Comparison of ENCODE assay signal across 8 cellular contexts in genomic region chr1:100188617-100189016, GRCh38. TPM values are rescaled to one million over a fixed set of nuclear protein-coding genes. Genes with fewer than 3 reads are reported as not detected.
DNase-seq lines count a peak whose midpoint lies in the region; ATAC-seq lines count a peak whose summit lies in the region.

No MANE protein-coding gene starts in this region.

- peaks cover 12% of the 10 kb centered on the region for H3K4me1 Mint-ChIP-seq in stimulated activated memory B cell treated with anti-CD40 and anti-IgM and Interleukin-4, amounts not matched to agents 10 μg/mL and 1 μg/mL and 100 μg/mL, for 72 hours

- H3K27ac Mint-ChIP-seq in stimulated activated memory B cell treated with anti-CD40 and anti-IgM and Interleukin-4, amounts not matched to agents 10 μg/mL and 1 μg/mL and 100 μg/mL, for 72 hours = no peak overlapping the region

- DNase-seq in NCI-H146 treated with DMSO at 0.1 percent for 48 hours (lab: John Stamatoyannopoulos, UW; ENCODE audit: unreplicated experiment) (peak; percentile 31), cerebellum (ENCODE audit: low spot score) (peak; percentile 65), renal cortical epithelial cell (ENCODE audit: low read depth) (peak; percentile 99), mucosa of gallbladder (ENCODE audit: low spot score) (no peak)
- no peak for DNase-seq in stimulated activated CD4-positive, alpha-beta T cell treated with anti-CD3 and anti-CD28 coated beads, Interleukin-2, amount 100 ng/mL, for 24 hours

- ATAC-seq in GM19035 (IDR thresholded peaks at IDR 0.05; ENCODE audit: unreplicated experiment) (peak; percentile 52), HG03108 (IDR thresholded peaks at IDR 0.05; ENCODE audit: unreplicated experiment) (no peak)
- ATAC-seq in stimulated activated memory B cell treated with anti-CD40 and anti-IgM and Interleukin-4, amounts not matched to agents 10 μg/mL and 1 μg/mL and 100 μg/mL, for 72 hours = no peak

- no peak overlapping the region for H3K4me3 Mint-ChIP-seq in stimulated activated memory B cell treated with anti-CD40 and anti-IgM and Interleukin-4, amounts not matched to agents 10 μg/mL and 1 μg/mL and 100 μg/mL, for 72 hours

- H3K27me3 Mint-ChIP-seq in stimulated activated memory B cell treated with anti-CD40 and anti-IgM and Interleukin-4, amounts not matched to agents 10 μg/mL and 1 μg/mL and 100 μg/mL, for 72 hours = no peaks in the 10 kb centered on the region

- H3K9me3 Mint-ChIP-seq in stimulated activated memory B cell treated with anti-CD40 and anti-IgM and Interleukin-4, amounts not matched to agents 10 μg/mL and 1 μg/mL and 100 μg/mL, for 72 hours = no peaks in the 10 kb centered on the region

- peaks cover 23% of the 10 kb centered on the region for H3K36me3 Mint-ChIP-seq in stimulated activated memory B cell treated with anti-CD40 and anti-IgM and Interleukin-4, amounts not matched to agents 10 μg/mL and 1 μg/mL and 100 μg/mL, for 72 hours

RNA-seq across cellular contexts. Expression of gene LRRC39, which starts 10.6 kb away (rescaled TPM):
- total RNA-seq in cerebellum = 4.0 TPM
- total RNA-seq in renal cortical epithelial cell = 0.20 TPM in 1 of 2 replicates, not detected in the other
- 0.92 TPM for total RNA-seq in mucosa of gallbladder

RNA-seq across cellular contexts. Expression of gene TRMT13, which starts 55.7 kb away (rescaled TPM):
- total RNA-seq in cerebellum (44.0 TPM), renal cortical epithelial cell (9.4 and 20.2 TPM in 2 replicates), mucosa of gallbladder (11.1 TPM)

RNA-seq across cellular contexts. Expression of gene SASS6, which starts 55.9 kb away (rescaled TPM):
- total RNA-seq in cerebellum (5.4 TPM), renal cortical epithelial cell (4.5 TPM in 2 replicates), mucosa of gallbladder (2.8 TPM)

Comparison
In these comparisons a context has a peak if more than half of its experiments do, and no peak if none do; other contexts are left out.
1. DNase-seq: peak in NCI-H146 treated with DMSO at 0.1 percent for 48 hours (single experiment), cerebellum (single experiment) and renal cortical epithelial cell (single experiment); none in mucosa of gallbladder (single experiment) and stimulated activated CD4-positive, alpha-beta T cell treated with anti-CD3 and anti-CD28 coated beads, Interleukin-2, amount 100 ng/mL, for 24 hours (0 of 2).